In the genomic region with DNA sequence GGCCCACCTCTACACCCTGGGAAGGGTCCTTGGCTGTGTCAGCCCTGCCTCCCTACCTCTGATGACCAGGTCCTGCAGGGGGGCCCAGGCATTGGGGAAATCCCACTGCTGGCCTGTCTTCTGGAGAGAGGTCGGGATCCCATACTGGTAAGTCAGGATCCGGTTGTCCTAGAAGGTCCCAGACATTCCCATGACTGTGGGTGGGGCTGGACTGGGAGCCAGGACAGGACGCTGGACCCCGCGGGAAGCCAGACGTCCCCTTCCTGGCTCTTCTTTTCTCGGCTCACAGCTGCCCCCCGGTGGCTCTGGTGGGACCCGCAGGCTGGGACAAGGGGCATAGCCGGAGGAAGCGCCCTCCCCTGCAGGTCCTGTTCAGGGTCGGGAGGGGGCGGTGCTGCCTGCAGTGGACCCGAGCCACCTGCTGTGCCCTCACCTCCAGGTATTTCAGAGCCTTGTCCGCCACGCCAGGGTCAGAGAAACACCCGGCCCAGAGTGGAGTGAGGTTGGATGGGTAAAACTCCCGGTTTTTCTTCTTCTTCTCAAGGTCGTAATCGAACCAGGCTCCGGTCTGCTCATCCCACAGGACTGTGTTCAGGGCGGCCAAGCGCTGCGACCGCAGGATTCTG, we compare ENCODE assay signal across 1 cellular context.
A peak's percentile ranks its signal among the peaks of the same experiment; 100 is the strongest.
TF ChIP-seq lines count a peak whose summit lies in the region.

No MANE protein-coding gene starts in this region.

TF ChIP-seq in HepG2, 621 proteins besides CTCF, POLR2A, EP300 and RAD21 (continued from another document and continues in another):
- TF ChIP-seq, protein P1, sequence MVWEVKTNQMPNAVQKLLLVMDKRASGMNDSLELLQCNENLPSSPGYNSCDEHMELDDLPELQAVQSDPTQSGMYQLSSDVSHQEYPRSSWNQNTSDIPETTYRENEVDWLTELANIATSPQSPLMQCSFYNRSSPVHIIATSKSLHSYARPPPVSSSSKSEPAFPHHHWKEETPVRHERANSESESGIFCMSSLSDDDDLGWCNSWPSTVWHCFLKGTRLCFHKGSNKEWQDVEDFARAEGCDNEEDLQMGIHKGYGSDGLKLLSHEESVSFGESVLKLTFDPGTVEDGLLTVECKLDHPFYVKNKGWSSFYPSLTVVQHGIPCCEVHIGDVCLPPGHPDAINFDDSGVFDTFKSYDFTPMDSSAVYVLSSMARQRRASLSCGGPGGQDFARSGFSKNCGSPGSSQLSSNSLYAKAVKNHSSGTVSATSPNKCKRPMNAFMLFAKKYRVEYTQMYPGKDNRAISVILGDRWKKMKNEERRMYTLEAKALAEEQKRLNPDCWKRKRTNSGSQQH (CRISPR knock-in tag; IDR thresholded peaks at IDR 0.05; ENCODE audit: low read depth) = no peak
- TF ChIP-seq, protein P2, sequence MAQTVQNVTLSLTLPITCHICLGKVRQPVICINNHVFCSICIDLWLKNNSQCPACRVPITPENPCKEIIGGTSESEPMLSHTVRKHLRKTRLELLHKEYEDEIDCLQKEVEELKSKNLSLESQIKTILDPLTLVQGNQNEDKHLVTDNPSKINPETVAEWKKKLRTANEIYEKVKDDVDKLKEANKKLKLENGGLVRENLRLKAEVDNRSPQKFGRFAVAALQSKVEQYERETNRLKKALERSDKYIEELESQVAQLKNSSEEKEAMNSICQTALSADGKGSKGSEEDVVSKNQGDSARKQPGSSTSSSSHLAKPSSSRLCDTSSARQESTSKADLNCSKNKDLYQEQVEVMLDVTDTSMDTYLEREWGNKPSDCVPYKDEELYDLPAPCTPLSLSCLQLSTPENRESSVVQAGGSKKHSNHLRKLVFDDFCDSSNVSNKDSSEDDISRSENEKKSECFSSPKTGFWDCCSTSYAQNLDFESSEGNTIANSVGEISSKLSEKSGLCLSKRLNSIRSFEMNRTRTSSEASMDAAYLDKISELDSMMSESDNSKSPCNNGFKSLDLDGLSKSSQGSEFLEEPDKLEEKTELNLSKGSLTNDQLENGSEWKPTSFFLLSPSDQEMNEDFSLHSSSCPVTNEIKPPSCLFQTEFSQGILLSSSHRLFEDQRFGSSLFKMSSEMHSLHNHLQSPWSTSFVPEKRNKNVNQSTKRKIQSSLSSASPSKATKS (CRISPR knock-in tag; IDR thresholded peaks at IDR 0.05) = no peak
- TF ChIP-seq U2AF1 (optimal IDR thresholded peaks at IDR 0.05; ENCODE audit: low read depth, low read length) (no peak), RFXAP (CRISPR knock-in tag; IDR thresholded peaks at IDR 0.05; ENCODE audit: borderline replicate concordance) (peak; percentile 24; the same call in 1 of the 2 replicates), XBP1 (CRISPR knock-in tag; IDR thresholded peaks at IDR 0.05) (no peak), ZNF121 (CRISPR knock-in tag; IDR thresholded peaks at IDR 0.05) (peak; percentile 57; the same call in 1 of the 2 replicates), ZSCAN31 (CRISPR knock-in tag; IDR thresholded peaks at IDR 0.05; ENCODE audit: low read depth) (no peak), ZBTB42 (CRISPR knock-in tag; IDR thresholded peaks at IDR 0.05) (no peak), ZNF761 (CRISPR knock-in tag; conservative IDR thresholded peaks at IDR 0.05) (no peak), IRF2 (CRISPR knock-in tag; IDR thresholded peaks at IDR 0.05) (0 out of 2 replicates have a peak, but pooled peaks have one; percentile 35), GATAD1 (CRISPR knock-in tag; IDR thresholded peaks at IDR 0.05) (peak; percentile 54; the same call in 1 of the 2 replicates), HDAC2 (CRISPR knock-in tag; IDR thresholded peaks at IDR 0.05) (peak; percentile 14; the same call in 1 of the 2 replicates), KLF9 (CRISPR knock-in tag; IDR thresholded peaks at IDR 0.05; ENCODE audit: low read depth) (no peak), ZNF224 (CRISPR knock-in tag; IDR thresholded peaks at IDR 0.05) (no peak), ZNF160 (CRISPR knock-in tag; IDR thresholded peaks at IDR 0.05) (no peak), CCDC6 (CRISPR knock-in tag; IDR thresholded peaks at IDR 0.05) (0 out of 2 replicates have a peak, but pooled peaks have one; percentile 17), ZNF335 (CRISPR knock-in tag; IDR thresholded peaks at IDR 0.05) (0 out of 2 replicates have a peak, but pooled peaks have one; percentile 36), ZNF12 (CRISPR knock-in tag; IDR thresholded peaks at IDR 0.05) (no peak), MTF1 (CRISPR knock-in tag; IDR thresholded peaks at IDR 0.05) (no peak), SETDB1 (CRISPR knock-in tag; IDR thresholded peaks at IDR 0.05; ENCODE audit: borderline replicate concordance) (no peak), ZSCAN25 (CRISPR knock-in tag; IDR thresholded peaks at IDR 0.05) (no peak), KLF15 (CRISPR knock-in tag; IDR thresholded peaks at IDR 0.05; ENCODE audit: borderline replicate concordance) (no peak), ZKSCAN8 (CRISPR knock-in tag; IDR thresholded peaks at IDR 0.05; ENCODE audit: borderline replicate concordance) (no peak), ZNF839 (CRISPR knock-in tag; IDR thresholded peaks at IDR 0.05; ENCODE audit: borderline replicate concordance) (no peak), ZFP36L1 (CRISPR knock-in tag; IDR thresholded peaks at IDR 0.05) (no peak), KDM1A (CRISPR knock-in tag; IDR thresholded peaks at IDR 0.05) (no peak), ZNF782 (CRISPR knock-in tag; IDR thresholded peaks at IDR 0.05; ENCODE audit: borderline replicate concordance) (no peak), MIER3 (CRISPR knock-in tag; IDR thresholded peaks at IDR 0.05; ENCODE audit: borderline replicate concordance) (peak; percentile 46; the same call in 1 of the 2 replicates)
- TF ChIP-seq, protein P3, sequence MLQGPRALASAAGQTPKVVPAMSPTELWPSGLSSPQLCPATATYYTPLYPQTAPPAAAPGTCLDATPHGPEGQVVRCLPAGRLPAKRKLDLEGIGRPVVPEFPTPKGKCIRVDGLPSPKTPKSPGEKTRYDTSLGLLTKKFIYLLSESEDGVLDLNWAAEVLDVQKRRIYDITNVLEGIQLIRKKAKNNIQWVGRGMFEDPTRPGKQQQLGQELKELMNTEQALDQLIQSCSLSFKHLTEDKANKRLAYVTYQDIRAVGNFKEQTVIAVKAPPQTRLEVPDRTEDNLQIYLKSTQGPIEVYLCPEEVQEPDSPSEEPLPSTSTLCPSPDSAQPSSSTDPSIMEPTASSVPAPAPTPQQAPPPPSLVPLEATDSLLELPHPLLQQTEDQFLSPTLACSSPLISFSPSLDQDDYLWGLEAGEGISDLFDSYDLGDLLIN (CRISPR knock-in tag; IDR thresholded peaks at IDR 0.05; ENCODE audit: borderline replicate concordance) = no peak
- TF ChIP-seq, protein P4, sequence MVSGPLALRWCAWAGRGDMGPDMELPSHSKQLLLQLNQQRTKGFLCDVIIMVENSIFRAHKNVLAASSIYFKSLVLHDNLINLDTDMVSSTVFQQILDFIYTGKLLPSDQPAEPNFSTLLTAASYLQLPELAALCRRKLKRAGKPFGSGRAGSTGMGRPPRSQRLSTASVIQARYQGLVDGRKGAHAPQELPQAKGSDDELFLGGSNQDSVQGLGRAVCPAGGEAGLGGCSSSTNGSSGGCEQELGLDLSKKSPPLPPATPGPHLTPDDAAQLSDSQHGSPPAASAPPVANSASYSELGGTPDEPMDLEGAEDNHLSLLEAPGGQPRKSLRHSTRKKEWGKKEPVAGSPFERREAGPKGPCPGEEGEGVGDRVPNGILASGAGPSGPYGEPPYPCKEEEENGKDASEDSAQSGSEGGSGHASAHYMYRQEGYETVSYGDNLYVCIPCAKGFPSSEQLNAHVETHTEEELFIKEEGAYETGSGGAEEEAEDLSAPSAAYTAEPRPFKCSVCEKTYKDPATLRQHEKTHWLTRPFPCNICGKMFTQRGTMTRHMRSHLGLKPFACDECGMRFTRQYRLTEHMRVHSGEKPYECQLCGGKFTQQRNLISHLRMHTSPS (CRISPR knock-in tag; IDR thresholded peaks at IDR 0.05; ENCODE audit: low read depth) = no peak
- TF ChIP-seq, protein P5, sequence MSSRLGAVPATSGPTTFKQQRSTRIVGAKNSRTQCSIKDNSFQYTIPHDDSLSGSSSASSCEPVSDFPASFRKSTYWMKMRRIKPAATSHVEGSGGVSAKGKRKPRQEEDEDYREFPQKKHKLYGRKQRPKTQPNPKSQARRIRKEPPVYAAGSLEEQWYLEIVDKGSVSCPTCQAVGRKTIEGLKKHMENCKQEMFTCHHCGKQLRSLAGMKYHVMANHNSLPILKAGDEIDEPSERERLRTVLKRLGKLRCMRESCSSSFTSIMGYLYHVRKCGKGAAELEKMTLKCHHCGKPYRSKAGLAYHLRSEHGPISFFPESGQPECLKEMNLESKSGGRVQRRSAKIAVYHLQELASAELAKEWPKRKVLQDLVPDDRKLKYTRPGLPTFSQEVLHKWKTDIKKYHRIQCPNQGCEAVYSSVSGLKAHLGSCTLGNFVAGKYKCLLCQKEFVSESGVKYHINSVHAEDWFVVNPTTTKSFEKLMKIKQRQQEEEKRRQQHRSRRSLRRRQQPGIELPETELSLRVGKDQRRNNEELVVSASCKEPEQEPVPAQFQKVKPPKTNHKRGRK (CRISPR knock-in tag; IDR thresholded peaks at IDR 0.05) = no peak
- TF ChIP-seq, protein P6, sequence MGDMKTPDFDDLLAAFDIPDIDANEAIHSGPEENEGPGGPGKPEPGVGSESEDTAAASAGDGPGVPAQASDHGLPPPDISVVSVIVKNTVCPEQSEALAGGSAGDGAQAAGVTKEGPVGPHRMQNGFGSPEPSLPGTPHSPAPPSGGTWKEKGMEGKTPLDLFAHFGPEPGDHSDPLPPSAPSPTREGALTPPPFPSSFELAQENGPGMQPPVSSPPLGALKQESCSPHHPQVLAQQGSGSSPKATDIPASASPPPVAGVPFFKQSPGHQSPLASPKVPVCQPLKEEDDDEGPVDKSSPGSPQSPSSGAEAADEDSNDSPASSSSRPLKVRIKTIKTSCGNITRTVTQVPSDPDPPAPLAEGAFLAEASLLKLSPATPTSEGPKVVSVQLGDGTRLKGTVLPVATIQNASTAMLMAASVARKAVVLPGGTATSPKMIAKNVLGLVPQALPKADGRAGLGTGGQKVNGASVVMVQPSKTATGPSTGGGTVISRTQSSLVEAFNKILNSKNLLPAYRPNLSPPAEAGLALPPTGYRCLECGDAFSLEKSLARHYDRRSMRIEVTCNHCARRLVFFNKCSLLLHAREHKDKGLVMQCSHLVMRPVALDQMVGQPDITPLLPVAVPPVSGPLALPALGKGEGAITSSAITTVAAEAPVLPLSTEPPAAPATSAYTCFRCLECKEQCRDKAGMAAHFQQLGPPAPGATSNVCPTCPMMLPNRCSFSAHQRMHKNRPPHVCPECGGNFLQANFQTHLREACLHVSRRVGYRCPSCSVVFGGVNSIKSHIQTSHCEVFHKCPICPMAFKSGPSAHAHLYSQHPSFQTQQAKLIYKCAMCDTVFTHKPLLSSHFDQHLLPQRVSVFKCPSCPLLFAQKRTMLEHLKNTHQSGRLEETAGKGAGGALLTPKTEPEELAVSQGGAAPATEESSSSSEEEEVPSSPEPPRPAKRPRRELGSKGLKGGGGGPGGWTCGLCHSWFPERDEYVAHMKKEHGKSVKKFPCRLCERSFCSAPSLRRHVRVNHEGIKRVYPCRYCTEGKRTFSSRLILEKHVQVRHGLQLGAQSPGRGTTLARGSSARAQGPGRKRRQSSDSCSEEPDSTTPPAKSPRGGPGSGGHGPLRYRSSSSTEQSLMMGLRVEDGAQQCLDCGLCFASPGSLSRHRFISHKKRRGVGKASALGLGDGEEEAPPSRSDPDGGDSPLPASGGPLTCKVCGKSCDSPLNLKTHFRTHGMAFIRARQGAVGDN (CRISPR knock-in tag; IDR thresholded peaks at IDR 0.05) = peak; percentile 73
- TF ChIP-seq, protein P7, sequence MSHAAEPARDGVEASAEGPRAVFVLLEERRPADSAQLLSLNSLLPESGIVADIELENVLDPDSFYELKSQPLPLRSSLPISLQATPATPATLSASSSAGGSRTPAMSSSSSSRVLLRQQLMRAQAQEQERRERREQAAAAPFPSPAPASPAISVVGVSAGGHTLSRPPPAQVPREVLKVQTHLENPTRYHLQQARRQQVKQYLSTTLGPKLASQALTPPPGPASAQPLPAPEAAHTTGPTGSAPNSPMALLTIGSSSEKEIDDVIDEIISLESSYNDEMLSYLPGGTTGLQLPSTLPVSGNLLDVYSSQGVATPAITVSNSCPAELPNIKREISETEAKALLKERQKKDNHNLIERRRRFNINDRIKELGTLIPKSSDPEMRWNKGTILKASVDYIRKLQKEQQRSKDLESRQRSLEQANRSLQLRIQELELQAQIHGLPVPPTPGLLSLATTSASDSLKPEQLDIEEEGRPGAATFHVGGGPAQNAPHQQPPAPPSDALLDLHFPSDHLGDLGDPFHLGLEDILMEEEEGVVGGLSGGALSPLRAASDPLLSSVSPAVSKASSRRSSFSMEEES (CRISPR knock-in tag; IDR thresholded peaks at IDR 0.05) = 0 out of 2 replicates have a peak, but pooled peaks have one; percentile 23
- TF ChIP-seq, protein P8, sequence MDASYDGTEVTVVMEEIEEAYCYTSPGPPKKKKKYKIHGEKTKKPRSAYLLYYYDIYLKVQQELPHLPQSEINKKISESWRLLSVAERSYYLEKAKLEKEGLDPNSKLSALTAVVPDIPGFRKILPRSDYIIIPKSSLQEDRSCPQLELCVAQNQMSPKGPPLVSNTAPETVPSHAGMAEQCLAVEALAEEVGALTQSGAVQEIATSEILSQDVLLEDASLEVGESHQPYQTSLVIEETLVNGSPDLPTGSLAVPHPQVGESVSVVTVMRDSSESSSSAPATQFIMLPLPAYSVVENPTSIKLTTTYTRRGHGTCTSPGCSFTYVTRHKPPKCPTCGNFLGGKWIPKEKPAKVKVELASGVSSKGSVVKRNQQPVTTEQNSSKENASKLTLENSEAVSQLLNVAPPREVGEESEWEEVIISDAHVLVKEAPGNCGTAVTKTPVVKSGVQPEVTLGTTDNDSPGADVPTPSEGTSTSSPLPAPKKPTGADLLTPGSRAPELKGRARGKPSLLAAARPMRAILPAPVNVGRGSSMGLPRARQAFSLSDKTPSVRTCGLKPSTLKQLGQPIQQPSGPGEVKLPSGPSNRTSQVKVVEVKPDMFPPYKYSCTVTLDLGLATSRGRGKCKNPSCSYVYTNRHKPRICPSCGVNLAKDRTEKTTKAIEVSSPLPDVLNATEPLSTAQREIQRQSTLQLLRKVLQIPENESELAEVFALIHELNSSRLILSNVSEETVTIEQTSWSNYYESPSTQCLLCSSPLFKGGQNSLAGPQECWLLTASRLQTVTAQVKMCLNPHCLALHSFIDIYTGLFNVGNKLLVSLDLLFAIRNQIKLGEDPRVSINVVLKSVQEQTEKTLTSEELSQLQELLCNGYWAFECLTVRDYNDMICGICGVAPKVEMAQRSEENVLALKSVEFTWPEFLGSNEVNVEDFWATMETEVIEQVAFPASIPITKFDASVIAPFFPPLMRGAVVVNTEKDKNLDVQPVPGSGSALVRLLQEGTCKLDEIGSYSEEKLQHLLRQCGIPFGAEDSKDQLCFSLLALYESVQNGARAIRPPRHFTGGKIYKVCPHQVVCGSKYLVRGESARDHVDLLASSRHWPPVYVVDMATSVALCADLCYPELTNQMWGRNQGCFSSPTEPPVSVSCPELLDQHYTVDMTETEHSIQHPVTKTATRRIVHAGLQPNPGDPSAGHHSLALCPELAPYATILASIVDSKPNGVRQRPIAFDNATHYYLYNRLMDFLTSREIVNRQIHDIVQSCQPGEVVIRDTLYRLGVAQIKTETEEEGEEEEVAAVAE (CRISPR knock-in tag; IDR thresholded peaks at IDR 0.05; ENCODE audit: borderline replicate concordance) = peak; percentile 63; the same call in 1 of the 2 replicates
- TF ChIP-seq, protein P9, sequence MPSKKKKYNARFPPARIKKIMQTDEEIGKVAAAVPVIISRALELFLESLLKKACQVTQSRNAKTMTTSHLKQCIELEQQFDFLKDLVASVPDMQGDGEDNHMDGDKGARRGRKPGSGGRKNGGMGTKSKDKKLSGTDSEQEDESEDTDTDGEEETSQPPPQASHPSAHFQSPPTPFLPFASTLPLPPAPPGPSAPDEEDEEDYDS (CRISPR knock-in tag; IDR thresholded peaks at IDR 0.05) = peak; percentile 67
- TF ChIP-seq, protein P10, sequence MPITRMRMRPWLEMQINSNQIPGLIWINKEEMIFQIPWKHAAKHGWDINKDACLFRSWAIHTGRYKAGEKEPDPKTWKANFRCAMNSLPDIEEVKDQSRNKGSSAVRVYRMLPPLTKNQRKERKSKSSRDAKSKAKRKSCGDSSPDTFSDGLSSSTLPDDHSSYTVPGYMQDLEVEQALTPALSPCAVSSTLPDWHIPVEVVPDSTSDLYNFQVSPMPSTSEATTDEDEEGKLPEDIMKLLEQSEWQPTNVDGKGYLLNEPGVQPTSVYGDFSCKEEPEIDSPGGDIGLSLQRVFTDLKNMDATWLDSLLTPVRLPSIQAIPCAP (CRISPR knock-in tag; IDR thresholded peaks at IDR 0.05; ENCODE audit: low read depth) = no peak
